ENCODE assay signal across 2 cellular contexts in the genomic region with DNA sequence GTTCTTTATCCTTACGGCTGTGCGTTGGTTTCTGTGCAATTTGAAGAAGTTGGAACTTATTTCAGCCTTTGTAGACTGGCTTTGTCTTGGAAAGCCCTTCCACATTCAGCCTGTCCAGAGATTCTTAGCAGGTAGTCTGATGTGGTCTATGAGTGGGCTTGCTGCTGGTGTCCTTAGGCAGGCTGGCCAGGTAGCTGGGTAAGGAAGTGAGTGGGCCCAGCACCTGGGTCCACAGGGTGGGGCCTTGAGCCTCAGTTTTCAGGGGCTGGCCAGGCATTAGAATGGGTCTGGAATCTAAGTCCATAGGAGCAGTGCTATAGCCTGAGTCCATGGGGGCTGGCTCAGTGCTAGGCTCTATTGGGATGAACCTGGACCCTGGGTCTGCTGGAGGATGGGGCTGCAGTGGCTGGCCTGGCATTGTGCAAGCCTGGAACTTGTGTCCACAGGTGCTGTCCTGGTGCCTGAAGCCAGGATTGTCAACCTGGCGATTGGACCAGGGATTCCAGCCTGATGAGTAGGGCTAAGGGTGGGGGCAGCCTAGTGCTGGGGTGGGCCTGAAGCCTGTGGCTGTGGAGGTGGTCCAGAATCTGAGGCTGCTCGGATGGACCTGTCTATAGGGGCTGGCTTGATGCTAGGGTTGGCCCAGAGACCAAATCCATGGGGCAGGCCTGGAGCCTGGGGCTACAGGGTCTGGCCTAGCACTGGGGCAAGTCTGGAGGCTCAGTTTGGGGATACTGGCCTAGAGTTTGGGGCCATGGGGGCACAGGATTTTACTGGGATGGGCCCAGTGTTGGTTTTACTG.
TF ChIP-seq lines count a peak whose summit lies in the region.

No MANE protein-coding gene starts in this region.

TF ChIP-seq in GM12891, 5 proteins besides CTCF, POLR2A, EP300 and RAD21:
- no peak for TF ChIP-seq POLR2AphosphoS5 (IDR thresholded peaks at IDR 0.05; ENCODE audit: low read depth, low read length)
- no peak for TF ChIP-seq TAF1 (IDR thresholded peaks at IDR 0.05; ENCODE audit: low read depth, low read length)

TF ChIP-seq in IMR-90, 13 proteins besides CTCF, POLR2A, EP300 and RAD21:
- no peak for TF ChIP-seq MAZ (IDR thresholded peaks at IDR 0.05; ENCODE audit: borderline replicate concordance, low read depth, low read length)
- TF ChIP-seq SMC3 (IDR thresholded peaks at IDR 0.05; ENCODE audit: low read depth, low read length): no peak
- TF ChIP-seq, protein P1, sequence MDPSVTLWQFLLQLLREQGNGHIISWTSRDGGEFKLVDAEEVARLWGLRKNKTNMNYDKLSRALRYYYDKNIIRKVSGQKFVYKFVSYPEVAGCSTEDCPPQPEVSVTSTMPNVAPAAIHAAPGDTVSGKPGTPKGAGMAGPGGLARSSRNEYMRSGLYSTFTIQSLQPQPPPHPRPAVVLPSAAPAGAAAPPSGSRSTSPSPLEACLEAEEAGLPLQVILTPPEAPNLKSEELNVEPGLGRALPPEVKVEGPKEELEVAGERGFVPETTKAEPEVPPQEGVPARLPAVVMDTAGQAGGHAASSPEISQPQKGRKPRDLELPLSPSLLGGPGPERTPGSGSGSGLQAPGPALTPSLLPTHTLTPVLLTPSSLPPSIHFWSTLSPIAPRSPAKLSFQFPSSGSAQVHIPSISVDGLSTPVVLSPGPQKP (IDR thresholded peaks at IDR 0.05; ENCODE audit: borderline replicate concordance, low read depth, low read length): no peak
- TF ChIP-seq MXI1 (IDR thresholded peaks at IDR 0.05; ENCODE audit: borderline replicate concordance, low read depth, low read length): no peak
- TF ChIP-seq FOS (IDR thresholded peaks at IDR 0.05; ENCODE audit: low read depth, low read length): no peak
- TF ChIP-seq NFE2L2 (IDR thresholded peaks at IDR 0.05; ENCODE audit: low read depth, low read length): no peak
- TF ChIP-seq BHLHE40 (IDR thresholded peaks at IDR 0.05; ENCODE audit: low read depth, low read length): no peak
- TF ChIP-seq, protein P2, sequence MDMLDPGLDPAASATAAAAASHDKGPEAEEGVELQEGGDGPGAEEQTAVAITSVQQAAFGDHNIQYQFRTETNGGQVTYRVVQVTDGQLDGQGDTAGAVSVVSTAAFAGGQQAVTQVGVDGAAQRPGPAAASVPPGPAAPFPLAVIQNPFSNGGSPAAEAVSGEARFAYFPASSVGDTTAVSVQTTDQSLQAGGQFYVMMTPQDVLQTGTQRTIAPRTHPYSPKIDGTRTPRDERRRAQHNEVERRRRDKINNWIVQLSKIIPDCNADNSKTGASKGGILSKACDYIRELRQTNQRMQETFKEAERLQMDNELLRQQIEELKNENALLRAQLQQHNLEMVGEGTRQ (IDR thresholded peaks at IDR 0.05; ENCODE audit: low read depth, low read length): no peak
- TF ChIP-seq CEBPB (IDR thresholded peaks at IDR 0.05; ENCODE audit: low read depth, low read length): no peak
- TF ChIP-seq CHD1 (IDR thresholded peaks at IDR 0.05; ENCODE audit: low read depth, low read length): no peak
- TF ChIP-seq RCOR1 (IDR thresholded peaks at IDR 0.05; ENCODE audit: insufficient replicate concordance, low read length): no peak
- TF ChIP-seq MAFK (IDR thresholded peaks at IDR 0.05; ENCODE audit: low read depth, low read length): no peak
- TF ChIP-seq RFX5 (IDR thresholded peaks at IDR 0.05; ENCODE audit: low read depth, low read length): no peak
TF ChIP-seq in IMR-90: peak in this region for 0.
